Comparison of ENCODE assay signal across 2 cellular contexts in genomic region chr10:70124918-70125317, GRCh38.
A peak's percentile ranks its signal among the peaks of the same experiment; 100 is the strongest.
TF ChIP-seq lines count a peak whose summit lies in the region.

No MANE protein-coding gene starts in this region.

TF ChIP-seq in A549, 52 proteins besides CTCF, POLR2A, EP300 and RAD21:
- TF ChIP-seq RCOR1 (IDR thresholded peaks at IDR 0.05; ENCODE audit: low read depth, low read length): no peak
- TF ChIP-seq MAFK (IDR thresholded peaks at IDR 0.05; ENCODE audit: partially characterized antibody): peak; percentile 71
- no peak for TF ChIP-seq PHF8 (IDR thresholded peaks at IDR 0.05; ENCODE audit: borderline replicate concordance, low read depth)
- 0 out of 2 replicates have a peak, but pooled peaks have one; percentile 13 for TF ChIP-seq NFE2L2 (conservative IDR thresholded peaks at IDR 0.05; ENCODE audit: low read length)
- TF ChIP-seq BCL3 (IDR thresholded peaks at IDR 0.05): no peak

TF ChIP-seq in K562, 482 proteins besides CTCF, POLR2A, EP300 and RAD21:
- TF ChIP-seq SMAD3 (CRISPR knock-in tag; conservative IDR thresholded peaks at IDR 0.05): no peak
- TF ChIP-seq ZNF316 (IDR thresholded peaks at IDR 0.05): peak; percentile 67
- peak; percentile 39; the same call in 1 of the 2 replicates for TF ChIP-seq NFE2L1 (tag; IDR thresholded peaks at IDR 0.05; ENCODE audit: borderline replicate concordance, low read depth)
- TF ChIP-seq CBX3 (IDR thresholded peaks at IDR 0.05; ENCODE audit: borderline replicate concordance in 1 of 2, low read length in 2 of 2): peak in 1 of 2 experiments; percentile 64; a peak in 1 of 3 replicates
- TF ChIP-seq C11orf30 (IDR thresholded peaks at IDR 0.05; ENCODE audit: low read depth): peak; percentile 59; the same call in 1 of the 2 replicates
- peak; percentile 75 for TF ChIP-seq NFE2 (IDR thresholded peaks at IDR 0.05; ENCODE audit: low read depth)
- TF ChIP-seq MAFG (tag; conservative IDR thresholded peaks at IDR 0.05): peak; percentile 63
- TF ChIP-seq MAFF (IDR thresholded peaks at IDR 0.05; ENCODE audit: low read length): peak; percentile 29
- TF ChIP-seq NR0B1 (IDR thresholded peaks at IDR 0.05; ENCODE audit: partially characterized antibody): no peak
